ENCODE assay signal across 8 cellular contexts in genomic region chr5:34838785-34839714, GRCh38. TPM values are rescaled to one million over a fixed set of nuclear protein-coding genes. Genes with fewer than 3 reads are reported as not detected.
DNase-seq lines count a peak whose midpoint lies in the region; ATAC-seq and TF ChIP-seq lines count a peak whose summit lies in the region.

TTC23L (plus strand) TSS chr5:34839164; CDS start chr5:34840672, 1,508 bp downstream.

- TF ChIP-seq EP300 in Ishikawa (IDR thresholded peaks at IDR 0.05; ENCODE audit: borderline replicate concordance) = 0 out of 2 replicates have a peak, but pooled peaks have one; percentile 7
- no peak for TF ChIP-seq EP300 in gastroesophageal sphincter (IDR thresholded peaks at IDR 0.05)

- H3K79me1 ChIP-seq in neuronal stem cell (ENCODE audit: low read depth, low read length) = no peaks in the 10 kb centered on the region

- H2BK120ac ChIP-seq in neuronal stem cell (ENCODE audit: low read depth, low read length) = peak within 1 kb of the TSS; percentile 57

- H4K91ac ChIP-seq in neuronal stem cell (ENCODE audit: low read depth, low read length, poor library complexity) = peak within 1 kb of the TSS; percentile 61

- H2BK12ac ChIP-seq in neuronal stem cell (ENCODE audit: low read length) = no peak within 1 kb of the TSS

- H3K4me2 ChIP-seq in neuronal stem cell (ENCODE audit: insufficient read depth, low read length, poor library complexity, severe bottlenecking) = peak within 1 kb of the TSS; percentile 99

- H3K27ac ChIP-seq in gastroesophageal sphincter = peak within 1 kb of the TSS in 3 of 4 donors; percentile 66 to 82 (median 74)
- peak within 1 kb of the TSS; percentile 88 for H3K27ac ChIP-seq in neuronal stem cell (replicated peaks; ENCODE audit: low read length)

- no peak for TF ChIP-seq CTCF in gastroesophageal sphincter (IDR thresholded peaks at IDR 0.05)

- no peak for TF ChIP-seq RAD21 in Ishikawa (IDR thresholded peaks at IDR 0.05; ENCODE audit: low read depth)

- H3K4ac ChIP-seq in neuronal stem cell (ENCODE audit: low read length) = no peak within 1 kb of the TSS

- TF ChIP-seq POLR2A in gastroesophageal sphincter (IDR thresholded peaks at IDR 0.05) = peak; percentile 35 to 49

- peak within 1 kb of the TSS; percentile 91 for H2BK5ac ChIP-seq in neuronal stem cell (ENCODE audit: low read length)

- peak within 1 kb of the TSS; percentile 96 for H3K18ac ChIP-seq in neuronal stem cell (ENCODE audit: low read length)

- peaks cover 0 to 7% (median 0%) of the 10 kb centered on the region in 3 donors for H3K4me1 ChIP-seq in gastroesophageal sphincter
- H3K4me1 ChIP-seq in neuronal stem cell (ENCODE audit: control insufficient read depth in 2 of 2, insufficient read depth in 1 of 2, low read depth in 1 of 2, low read length in 2 of 2) = peaks cover 0 to 11% of the 10 kb centered on the region in 2 donors

- H2AK5ac ChIP-seq in neuronal stem cell (ENCODE audit: low read depth, low read length) = no peak within 1 kb of the TSS

- ATAC-seq in GM21717 (IDR thresholded peaks at IDR 0.05; ENCODE audit: unreplicated experiment) = peak; percentile 96
- peak; percentile 91 for ATAC-seq in gastroesophageal sphincter

- H2BK15ac ChIP-seq in neuronal stem cell (ENCODE audit: low read length) = peak within 1 kb of the TSS; percentile 41

- H3K23ac ChIP-seq in neuronal stem cell (ENCODE audit: low read depth, low read length, poor library complexity) = peak within 1 kb of the TSS; percentile 87

- H3K4me3 ChIP-seq in gastroesophageal sphincter = peak within 1 kb of the TSS; percentile 43 to 82
- H3K4me3 ChIP-seq in neuronal stem cell (ENCODE audit: low read length in 2 of 2) = peak within 1 kb of the TSS; percentile 56 to 86

- H3K27me3 ChIP-seq in gastroesophageal sphincter (no peaks in the 10 kb centered on the region), neuronal stem cell (ENCODE audit: control insufficient read depth in 3 of 3, insufficient read depth in 3 of 3, low read depth in 1 of 3, low read length in 3 of 3) (no peaks in the 10 kb centered on the region)

- peak within 1 kb of the TSS; percentile 45 for H4K8ac ChIP-seq in neuronal stem cell (ENCODE audit: low read depth, low read length)

- no peaks in the 10 kb centered on the region for H3K36me3 ChIP-seq in gastroesophageal sphincter
- peaks cover 0 to 2% of the 10 kb centered on the region in 2 donors for H3K36me3 ChIP-seq in neuronal stem cell (replicated peaks in 1 of 2; ENCODE audit: control insufficient read depth in 2 of 2, insufficient read depth in 2 of 2, low read length in 2 of 2)

- peak within 1 kb of the TSS; percentile 42 for H3K14ac ChIP-seq in neuronal stem cell (ENCODE audit: low read length)

- WGBS in gastroesophageal sphincter (ENCODE audit: low coverage in 1 of 2), 2 donors = 0 to 3% methylated on average over 19 to 26 of the region's 73 CpGs
- WGBS in neuronal stem cell (ENCODE audit: extremely low coverage in 2 of 2, insufficient read length in 2 of 2, insufficient replicate concordance in 1 of 2), 2 donors = no CpG with 5 or more reads among the region's 73 CpGs

- peak; percentile 100 for DNase-seq in DMS153 treated with DMSO at 0.1 percent for 48 hours (lab: John Stamatoyannopoulos, UW; ENCODE audit: unreplicated experiment)
- peak; percentile 83 for DNase-seq in RPMI7951 (ENCODE audit: low read depth)
- DNase-seq in activated naive CD4-positive, alpha-beta T cell (lab: John Stamatoyannopoulos, UW) = peak; percentile 63 to 84 (median 74)
- DNase-seq in neuronal stem cell (ENCODE audit: low spot score) = peak; percentile 92
- DNase-seq in stromal cell of bone marrow (ENCODE audit: low read depth) = peak; percentile 74

- peak within 1 kb of the TSS; percentile 89 for H3K9ac ChIP-seq in neuronal stem cell (ENCODE audit: low read depth, low read length, poor library complexity)

- peak within 1 kb of the TSS; percentile 93 for H2AFZ ChIP-seq in neuronal stem cell (ENCODE audit: low read length)

- H3K9me3 ChIP-seq in gastroesophageal sphincter (no peaks in the 10 kb centered on the region), neuronal stem cell (replicated peaks in 1 of 2; ENCODE audit: control insufficient read depth in 2 of 2, insufficient read depth in 1 of 2, low read depth in 1 of 2, low read length in 2 of 2) (peaks cover 0 to 15% of the 10 kb centered on the region in 2 donors)

TF ChIP-seq in Ishikawa, 13 proteins besides CTCF, POLR2A, EP300 and RAD21:
- no peak; the same call in 1 of the 2 replicates for TF ChIP-seq CEBPB (IDR thresholded peaks at IDR 0.05)
- TF ChIP-seq YY1 (IDR thresholded peaks at IDR 0.05; ENCODE audit: low read depth) = peak; percentile 76
- 0 out of 2 replicates have a peak, but pooled peaks have one; percentile 8 for TF ChIP-seq NFIC (IDR thresholded peaks at IDR 0.05)
- no peak for TF ChIP-seq TEAD4 (IDR thresholded peaks at IDR 0.05)
- peak; percentile 77; the same call in 1 of the 2 replicates for TF ChIP-seq TCF12 (IDR thresholded peaks at IDR 0.05; ENCODE audit: low read depth)
- TF ChIP-seq MAX (IDR thresholded peaks at IDR 0.05) = peak; percentile 91
- TF ChIP-seq ZBTB7A (IDR thresholded peaks at IDR 0.05; ENCODE audit: low read depth) = no peak
- TF ChIP-seq TAF1 (IDR thresholded peaks at IDR 0.05; ENCODE audit: low read depth) = peak; percentile 81; the same call in 1 of the 2 replicates
- peak; percentile 28; the same call in 1 of the 2 replicates for TF ChIP-seq CREB1 (IDR thresholded peaks at IDR 0.05; ENCODE audit: low read depth)
- TF ChIP-seq EGR1 (IDR thresholded peaks at IDR 0.05) = no peak
- TF ChIP-seq REST (IDR thresholded peaks at IDR 0.05; ENCODE audit: low read depth) = no peak
- no peak for TF ChIP-seq FOXM1 (IDR thresholded peaks at IDR 0.05; ENCODE audit: borderline replicate concordance, low read depth)
- peak; percentile 14; the same call in 1 of the 2 replicates for TF ChIP-seq USF1 (IDR thresholded peaks at IDR 0.05)

RNA-seq across cellular contexts. Expression of gene TTC23L, which starts in this region (rescaled TPM):
- under 0.01 and 0.20 TPM in 2 replicates for total RNA-seq in RPMI7951 (2014; rRNA removed; shearing (Covaris generic))
- under 1 TPM in 2 of 4 donors, not detected in 2; 0.13 to 0.73 TPM for total RNA-seq in gastroesophageal sphincter
- polyA plus RNA-seq in neuronal stem cell (2013, experiment 1 of 2) = 1.5 TPM
- 2.2 TPM for polyA plus RNA-seq in neuronal stem cell (2013, experiment 2 of 2)

Comparison
In these comparisons a context has a peak if more than half of its experiments do, and no peak if none do; other contexts are left out.
1. Peak in every context shown above with its lines: DNase-seq, ATAC-seq, H3K4me3 ChIP-seq and H3K27ac ChIP-seq.
2. Peak in DNase-seq in RPMI7951; RNA of the gene not detected or under 1 TPM.
3. Peak in ATAC-seq, H3K4me3 ChIP-seq and H3K27ac ChIP-seq in gastroesophageal sphincter; RNA of the gene not detected or under 1 TPM.